24 cellular contexts compared by ENCODE assay signal in genomic region chr5:78003442-78003841, GRCh38.
DNase-seq lines count a peak whose midpoint lies in the region; ATAC-seq, FAIRE-seq and TF ChIP-seq lines count a peak whose summit lies in the region.
"Had no signal": no experiment of that assay in that cellular context is flagged by ENCODE, and none has a peak within 500 bp of the region (broad histone marks: within the 10 kb centered on the region; RNA-seq: fewer than 3 reads in every experiment).

No MANE protein-coding gene starts in this region.

- H3K79me2 ChIP-seq in GM12878 (ENCODE audit: control insufficient read depth, insufficient read depth, low read length), result no peaks in the 10 kb centered on the region

- intact Hi-C loops in GM12878 (cut with micrococcal nuclease; ENCODE audit: unreplicated experiment), result no loop called here

- H3K4me3 Mint-ChIP-seq in nephron progenitor cell, result no peak overlapping the region
- H3K4me3 Mint-ChIP-seq: activated CD4-positive, alpha-beta T cell treated with anti-CD3 and anti-CD28 coated beads for 36 hours; activated T-cell treated with anti-CD3 and anti-CD28 coated beads, Interleukin-2, amount 50 U/mL, for 4 hours; B cell; endodermal cell; IgD-negative memory B cell; T-helper 17 cell had no signal

- no peak overlapping the region for H3K9ac ChIP-seq in GM12878 (ENCODE audit: control insufficient read depth, insufficient read depth, low read length)

- no TSS peak for BruUV-seq in GM12878 (replicated peaks; lab: Mats Ljungman, UMichigan)

- no peak overlapping the region for H3K4me3 ChIP-seq in GM12878
- H3K4me3 ChIP-seq: coronary artery, ovary, SK-N-MC, upper lobe of right lung had no signal

- no peak for TF ChIP-seq EP300 in GM12878 (IDR thresholded peaks at IDR 0.05; ENCODE audit: borderline replicate concordance in 1 of 2, control insufficient read depth in 1 of 2, low read depth in 2 of 2, low read length in 2 of 2)

- peaks cover 3% of the 10 kb centered on the region; the same call in 1 of the 2 replicates for H3K4me1 ChIP-seq in GM12878 (ENCODE audit: control insufficient read depth, insufficient read depth, low read length)
- H3K4me1 ChIP-seq: upper lobe of right lung had no signal

- H3K36me3 ChIP-seq in GM12878 (ENCODE audit: control insufficient read depth in 2 of 2, insufficient read depth in 2 of 2, low read length in 1 of 2), result no peaks in the 10 kb centered on the region; a peak in 1 of 4 replicates
- H3K36me3 ChIP-seq: ovary had no signal

- ATAC-seq in GM12878, result no peak
- no peak for ATAC-seq in HG02885 (IDR thresholded peaks at IDR 0.05; ENCODE audit: poor library complexity, unreplicated experiment)
- ATAC-seq: activated CD4-positive, alpha-beta T cell treated with anti-CD3 and anti-CD28 coated beads for 36 hours; activated T-cell treated with anti-CD3 and anti-CD28 coated beads, Interleukin-2, amount 50 U/mL, for 4 hours; T-helper 17 cell; upper lobe of right lung had no signal

- no peak overlapping the region for H2AFZ ChIP-seq in GM12878 (ENCODE audit: control insufficient read depth, low read depth, low read length)

- CTCF ChIA-PET in GM12878 (lab: Yijun Ruan, JAX), result interaction anchor here (1.3 to 1.5 kb wide), 2 partner anchors 373 to 443 kb away, joined by 3 to 4 read pairs; no protein-coding TSS in a partner anchor

- H4K20me1 ChIP-seq in GM12878 (ENCODE audit: control insufficient read depth, insufficient read depth), result no peaks in the 10 kb centered on the region

- peaks cover 10% of the 10 kb centered on the region for H3K36me3 Mint-ChIP-seq in nephron progenitor cell (ENCODE audit: low read depth)

- FAIRE-seq in D721Med (lab: Jason Lieb, UNC) (peak; percentile 29), GM12878 (lab: Jason Lieb, UNC) (no peak)
- FAIRE-seq: small intestine had no signal

- no peak overlapping the region for H3K27ac ChIP-seq in GM12878 (ENCODE audit: control insufficient read depth, insufficient read depth)
- H3K27ac ChIP-seq: coronary artery, ovary, SK-N-MC, upper lobe of right lung had no signal

- peaks cover 3% of the 10 kb centered on the region for H3K27me3 Mint-ChIP-seq in nephron progenitor cell (ENCODE audit: low read depth, poor library complexity)
- H3K27me3 Mint-ChIP-seq: activated CD4-positive, alpha-beta T cell treated with anti-CD3 and anti-CD28 coated beads for 36 hours; B cell; IgD-negative memory B cell; T-helper 17 cell had no signal

- in situ Hi-C loops in GM12878 (cut with MboI), result no loop called here

- no peaks in the 10 kb centered on the region for H3K9me3 ChIP-seq in GM12878 (replicated peaks; ENCODE audit: control insufficient read depth, insufficient read depth, low read length)
- H3K9me3 ChIP-seq: ovary, upper lobe of right lung had no signal

- no peak overlapping the region for H3K4me2 ChIP-seq in GM12878 (ENCODE audit: control insufficient read depth, insufficient read depth)

- SMC1A ChIA-PET in GM12878 (lab: Charles Lee; ENCODE audit: uncharacterized antibody, unreplicated experiment), result interaction anchor here (0.6 to 3.3 kb wide), 8 partner anchors 11 to 293 kb away, joined by 3 to 11 read pairs (median 3); no protein-coding TSS in a partner anchor

- no peak for TF ChIP-seq POLR2A in GM12878 (IDR thresholded peaks at IDR 0.05; ENCODE audit: low read depth, low read length)

- WGBS in GM12878 (ENCODE audit: insufficient coverage, insufficient replicate concordance, low lambda C conversion rate, missing lambda C conversion rate), result 89% methylated on average over 4 of the region's 4 CpGs

- no peaks in the 10 kb centered on the region for H3K27me3 ChIP-seq in GM12878 (replicated peaks in 1 of 2; ENCODE audit: control insufficient read depth in 2 of 2, insufficient read depth in 2 of 2, low read length in 1 of 2)
- H3K27me3 ChIP-seq: ovary, upper lobe of right lung had no signal

- no peaks in the 10 kb centered on the region for H3K9me3 Mint-ChIP-seq in nephron progenitor cell
- H3K9me3 Mint-ChIP-seq: activated T-cell treated with anti-CD3 and anti-CD28 coated beads, Interleukin-2, amount 50 U/mL, for 4 hours; endodermal cell; IgD-negative memory B cell had no signal

- RAD21 ChIA-PET in GM12878 (lab: Charles Lee; ENCODE audit: unreplicated experiment), result interaction anchor here (0.9 to 1.8 kb wide), 3 partner anchors 19 to 373 kb away, joined by 3 to 7 read pairs (median 3); no protein-coding TSS in a partner anchor

- no peak for DNase-seq in D721Med (ENCODE audit: insufficient read length, low spot score)
- DNase-seq in MV-4-11 (lab: John Stamatoyannopoulos, UW), result peak; percentile 92
- DNase-seq in GM12878 (ENCODE audit: low read depth, low spot score), result no peak
- no peak for DNase-seq in nephron progenitor cell
- DNase-seq in T-helper 1 cell, result no peak
- DNase-seq in dedifferentiated amniotic fluid mesenchymal stem cell (ENCODE audit: extremely low spot score), result no peak
- no peak for DNase-seq in activated CD4-positive, alpha-beta T cell treated with anti-CD3 and anti-CD28 coated beads for 48 hours
- DNase-seq: activated CD4-positive, alpha-beta T cell treated with anti-CD3 and anti-CD28 coated beads for 36 hours; activated naive CD4-positive, alpha-beta T cell; activated T-cell treated with anti-CD3 and anti-CD28 coated beads, Interleukin-2, amount 50 U/mL, for 4 hours; DMS79 treated with DMSO at 0.1 percent for 48 hours; endodermal cell; HCEC 1CT; mesendoderm; ovary; small intestine; stimulated activated CD4-positive, alpha-beta T cell treated with anti-CD3 and anti-CD28 coated beads, Interleukin-2, amount 100 ng/mL, for 24 hours; T-helper 17 cell; upper lobe of right lung had no signal

- no peak for TF ChIP-seq RAD21 in GM12878 (IDR thresholded peaks at IDR 0.05; ENCODE audit: insufficient read depth, low read depth, low read length)

- TF ChIP-seq CTCF in D721Med (IDR thresholded peaks at IDR 0.05; ENCODE audit: insufficient read depth, missing control alignments), result no peak
- no peak for TF ChIP-seq CTCF in GM12878 (IDR thresholded peaks at IDR 0.05 in 2 of 3, conservative IDR thresholded peaks at IDR 0.05 in 1 of 3; ENCODE audit: control insufficient read depth in 2 of 3, extremely low read depth in 1 of 3, insufficient read depth in 1 of 3, low read depth in 3 of 3, low read length in 3 of 3)
- no peak for TF ChIP-seq CTCF in nephron progenitor cell (IDR thresholded peaks at IDR 0.05)

- POLR2A ChIA-PET in GM12878 (lab: Charles Lee), result no interaction called here

- peak overlapping the region; percentile 16 for H3K27ac Mint-ChIP-seq in nephron progenitor cell
- H3K27ac Mint-ChIP-seq: activated CD4-positive, alpha-beta T cell treated with anti-CD3 and anti-CD28 coated beads for 36 hours; B cell; endodermal cell; IgD-negative memory B cell; T-helper 17 cell had no signal

- H3K4me1 Mint-ChIP-seq in nephron progenitor cell, result peaks cover 56% of the 10 kb centered on the region
- H3K4me1 Mint-ChIP-seq: activated CD4-positive, alpha-beta T cell treated with anti-CD3 and anti-CD28 coated beads for 36 hours; IgD-negative memory B cell had no signal

TF ChIP-seq in GM12878, 131 proteins besides CTCF, POLR2A, EP300 and RAD21:
- TF ChIP-seq BHLHE40 (IDR thresholded peaks at IDR 0.05; ENCODE audit: borderline replicate concordance in 1 of 2, low read depth in 2 of 2, low read length in 1 of 2) (peak in 1 of 2 experiments; percentile 39; a peak in 1 of 4 replicates), RAD51 (IDR thresholded peaks at IDR 0.05) (peak; percentile 88), NR2C1 (IDR thresholded peaks at IDR 0.05) (no peak), ATF7 (IDR thresholded peaks at IDR 0.05; ENCODE audit: low read depth) (peak; percentile 10; the same call in 1 of the 2 replicates), SPI1 (IDR thresholded peaks at IDR 0.05; ENCODE audit: borderline replicate concordance, insufficient read depth, low read depth, low read length) (peak; percentile 16; the same call in 1 of the 2 replicates)
